In the genomic region with DNA sequence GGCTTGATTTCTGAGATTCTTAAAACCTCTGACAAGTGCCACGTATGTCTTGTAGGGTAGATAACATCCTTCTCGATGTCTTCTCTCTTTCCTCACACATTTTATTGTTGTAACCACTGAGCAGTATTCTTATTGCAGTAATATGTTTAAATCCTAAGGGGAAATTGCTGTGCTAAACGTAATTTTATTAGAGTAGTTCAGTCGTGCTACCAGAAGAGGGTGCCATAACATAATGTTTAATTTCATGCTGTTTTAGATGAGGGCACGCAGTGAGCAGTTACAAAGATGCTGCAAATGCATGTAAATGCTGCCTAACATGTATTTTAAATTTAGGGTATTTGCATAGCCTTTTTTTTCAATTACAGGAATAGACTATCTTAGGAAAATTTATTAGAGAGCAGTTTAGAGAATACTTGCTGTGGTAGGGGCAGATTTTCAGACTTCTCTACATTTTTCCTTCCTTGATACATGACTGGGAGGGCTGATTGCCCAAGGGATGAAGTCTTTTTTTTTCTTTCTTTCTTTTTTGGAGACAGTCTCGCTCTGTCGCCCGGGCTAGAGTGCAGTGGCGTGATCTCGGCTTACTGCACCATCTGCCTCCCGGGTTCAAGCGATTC, we compare ENCODE assay signal across 8 cellular contexts. TPM values are rescaled to one million over a fixed set of nuclear protein-coding genes. Genes with fewer than 3 reads are reported as not detected.
DNase-seq lines count a peak whose midpoint lies in the region; TF ChIP-seq lines count a peak whose summit lies in the region.

No MANE protein-coding gene starts in this region.

- no peak overlapping the region for H2BK12ac ChIP-seq in mesenchymal stem cell (ENCODE audit: low read length in 2 of 2)

- H2AK5ac ChIP-seq in mesenchymal stem cell (ENCODE audit: low read length, severe bottlenecking), result no peak overlapping the region

- no peaks in the 10 kb centered on the region for H4K20me1 ChIP-seq in OCI-LY1 (ENCODE audit: insufficient read depth, low read length)

- H3K4me1 ChIP-seq in OCI-LY1 (ENCODE audit: insufficient read depth, low read length, severe bottlenecking), result no peaks in the 10 kb centered on the region
- peaks cover 2% of the 10 kb centered on the region for H3K4me1 ChIP-seq in mesenchymal stem cell (ENCODE audit: control insufficient read depth, insufficient read depth, low read depth, low read length)
- no peaks in the 10 kb centered on the region for H3K4me1 ChIP-seq in effector memory CD4-positive, alpha-beta T cell (ENCODE audit: control insufficient read depth, insufficient read depth, low read length, poor library complexity, severe bottlenecking)

- H3K4me2 ChIP-seq in OCI-LY1 (ENCODE audit: low read length) (no peak overlapping the region), mesenchymal stem cell (ENCODE audit: low read length, poor library complexity, severe bottlenecking) (no peak overlapping the region)

- H3K36me3 ChIP-seq in OCI-LY1 (ENCODE audit: insufficient read depth, low read length) (peaks cover 33% of the 10 kb centered on the region; the same call in 1 of the 2 replicates), mesenchymal stem cell (ENCODE audit: control insufficient read depth in 1 of 2, insufficient read depth in 2 of 2, low read depth in 1 of 2, low read length in 2 of 2) (peaks cover 25 to 57% of the 10 kb centered on the region in 2 experiments)
- peaks cover 31% of the 10 kb centered on the region for H3K36me3 ChIP-seq in effector memory CD4-positive, alpha-beta T cell (ENCODE audit: control insufficient read depth, insufficient read depth, low read length)

- peak; percentile 79 for TF ChIP-seq CTCF in OCI-LY1 (IDR thresholded peaks at IDR 0.05; ENCODE audit: low read length)

- H3K4me3 ChIP-seq in OCI-LY1 (ENCODE audit: low read depth, low read length, poor library complexity, severe bottlenecking), result no peak overlapping the region
- no peak overlapping the region for H3K4me3 ChIP-seq in mesenchymal stem cell (ENCODE audit: insufficient read depth in 1 of 2, low read depth in 1 of 2, low read length in 2 of 2)
- H3K4me3 ChIP-seq in effector memory CD4-positive, alpha-beta T cell (ENCODE audit: insufficient read depth, low read depth, low read length, poor library complexity, severe bottlenecking), result no peak overlapping the region

- H3K23ac ChIP-seq in mesenchymal stem cell (ENCODE audit: low read length in 2 of 2), result no peak overlapping the region

- H3K79me2 ChIP-seq in OCI-LY1 (ENCODE audit: insufficient read depth, low read length), result no peaks in the 10 kb centered on the region

- no peak overlapping the region for H2BK15ac ChIP-seq in mesenchymal stem cell (ENCODE audit: low read depth, poor library complexity, severe bottlenecking)

- H3K18ac ChIP-seq in mesenchymal stem cell (ENCODE audit: low read depth in 1 of 2, low read length in 2 of 2), result no peak overlapping the region

- no peaks in the 10 kb centered on the region for H3K9me3 ChIP-seq in OCI-LY1 (ENCODE audit: low read length)
- no peaks in the 10 kb centered on the region for H3K9me3 ChIP-seq in mesenchymal stem cell (ENCODE audit: control insufficient read depth, low read length)
- no peaks in the 10 kb centered on the region for H3K9me3 ChIP-seq in effector memory CD4-positive, alpha-beta T cell (ENCODE audit: control insufficient read depth, low read length)

- H2BK5ac ChIP-seq in mesenchymal stem cell (ENCODE audit: low read depth, low read length, poor library complexity, severe bottlenecking), result no peak overlapping the region

- 76% methylated on average over 9 of the region's 12 CpGs for WGBS in mesenchymal stem cell

- H4K8ac ChIP-seq in mesenchymal stem cell (ENCODE audit: low read length), result no peak overlapping the region

- H3F3A ChIP-seq in OCI-LY1 (ENCODE audit: insufficient read depth, low read length), result no peaks in the 10 kb centered on the region

- H4K91ac ChIP-seq in mesenchymal stem cell (ENCODE audit: low read length), result no peak overlapping the region

- H3K14ac ChIP-seq in mesenchymal stem cell (ENCODE audit: low read length in 2 of 2), result no peak overlapping the region

- H3K27ac ChIP-seq in OCI-LY1 (ENCODE audit: low read depth, low read length, poor library complexity, severe bottlenecking), result no peak overlapping the region
- no peak overlapping the region for H3K27ac ChIP-seq in mesenchymal stem cell (ENCODE audit: low read length, poor library complexity, severe bottlenecking)
- H3K27ac ChIP-seq in effector memory CD4-positive, alpha-beta T cell (ENCODE audit: insufficient read depth, low read length, poor library complexity, severe bottlenecking), result no peak overlapping the region

- intact Hi-C loops in posterior cingulate gyrus (cut with DNase I), result loop anchor here (1.0 to 10.0 kb wide), 2 partner anchors 357 to 508 kb away; no protein-coding TSS in a partner anchor

- no peaks in the 10 kb centered on the region for H3K27me3 ChIP-seq in OCI-LY1 (ENCODE audit: insufficient read depth, low read length)
- no peaks in the 10 kb centered on the region for H3K27me3 ChIP-seq in mesenchymal stem cell (ENCODE audit: control insufficient read depth in 1 of 2, insufficient read depth in 1 of 2, low read length in 2 of 2)
- no peaks in the 10 kb centered on the region for H3K27me3 ChIP-seq in effector memory CD4-positive, alpha-beta T cell (replicated peaks; ENCODE audit: control insufficient read depth, insufficient read depth, low read length, poor library complexity, severe bottlenecking)

- DNase-seq in SHP77 (lab: John Stamatoyannopoulos, UW) (peak; percentile 32 to 50), SHP77 treated with DMSO at 0.1 percent for 48 hours (lab: John Stamatoyannopoulos, UW) (no peak), HPDE6-E6E7 (ENCODE audit: extremely low spot score) (peak; percentile 29), dermis microvascular lymphatic vessel endothelial cell (ENCODE audit: low read depth in 2 of 2) (peak; percentile 55 to 69), mesenchymal stem cell (peak; percentile 52), posterior cingulate gyrus (no peak)
- no peak for DNase-seq in effector memory CD4-positive, alpha-beta T cell

- peaks cover 2% of the 10 kb centered on the region for H3K79me1 ChIP-seq in mesenchymal stem cell (replicated peaks; ENCODE audit: low read length, poor library complexity, severe bottlenecking)

- no peak overlapping the region for H3K4ac ChIP-seq in mesenchymal stem cell (ENCODE audit: low read depth in 1 of 2, low read length in 2 of 2)

- no peak overlapping the region for H3K9ac ChIP-seq in OCI-LY1 (ENCODE audit: low read length)
- no peak overlapping the region for H3K9ac ChIP-seq in mesenchymal stem cell (ENCODE audit: low read length)

- H2BK120ac ChIP-seq in mesenchymal stem cell (ENCODE audit: low read depth, low read length), result no peak overlapping the region

- H3K9me2 ChIP-seq in OCI-LY1 (ENCODE audit: low read depth, low read length), result no peaks in the 10 kb centered on the region

- H2AFZ ChIP-seq in OCI-LY1 (ENCODE audit: low read length) (no peak overlapping the region), mesenchymal stem cell (ENCODE audit: low read depth, low read length) (no peak overlapping the region)

RNA-seq across cellular contexts. Expression of a gene that starts 51.7 kb away (rescaled TPM):
- 5.0 and 5.6 TPM in 2 replicates for total RNA-seq in dermis microvascular lymphatic vessel endothelial cell
- 2.3 TPM for polyA plus RNA-seq in mesenchymal stem cell (2013, experiment 1 of 2)
- polyA plus RNA-seq in mesenchymal stem cell (2013, experiment 2 of 2), result 2.1 TPM

Comparison
In these comparisons a context has a peak if more than half of its experiments do, and no peak if none do; other contexts are left out.
1. DNase-seq: peak in SHP77 (2 of 2), HPDE6-E6E7 (single experiment), dermis microvascular lymphatic vessel endothelial cell (2 of 2) and mesenchymal stem cell (single experiment); none in SHP77 treated with DMSO at 0.1 percent for 48 hours (single experiment), posterior cingulate gyrus (0 of 10) and effector memory CD4-positive, alpha-beta T cell (0 of 3).